1 cellular context compared by ENCODE assay signal in the genomic region with DNA sequence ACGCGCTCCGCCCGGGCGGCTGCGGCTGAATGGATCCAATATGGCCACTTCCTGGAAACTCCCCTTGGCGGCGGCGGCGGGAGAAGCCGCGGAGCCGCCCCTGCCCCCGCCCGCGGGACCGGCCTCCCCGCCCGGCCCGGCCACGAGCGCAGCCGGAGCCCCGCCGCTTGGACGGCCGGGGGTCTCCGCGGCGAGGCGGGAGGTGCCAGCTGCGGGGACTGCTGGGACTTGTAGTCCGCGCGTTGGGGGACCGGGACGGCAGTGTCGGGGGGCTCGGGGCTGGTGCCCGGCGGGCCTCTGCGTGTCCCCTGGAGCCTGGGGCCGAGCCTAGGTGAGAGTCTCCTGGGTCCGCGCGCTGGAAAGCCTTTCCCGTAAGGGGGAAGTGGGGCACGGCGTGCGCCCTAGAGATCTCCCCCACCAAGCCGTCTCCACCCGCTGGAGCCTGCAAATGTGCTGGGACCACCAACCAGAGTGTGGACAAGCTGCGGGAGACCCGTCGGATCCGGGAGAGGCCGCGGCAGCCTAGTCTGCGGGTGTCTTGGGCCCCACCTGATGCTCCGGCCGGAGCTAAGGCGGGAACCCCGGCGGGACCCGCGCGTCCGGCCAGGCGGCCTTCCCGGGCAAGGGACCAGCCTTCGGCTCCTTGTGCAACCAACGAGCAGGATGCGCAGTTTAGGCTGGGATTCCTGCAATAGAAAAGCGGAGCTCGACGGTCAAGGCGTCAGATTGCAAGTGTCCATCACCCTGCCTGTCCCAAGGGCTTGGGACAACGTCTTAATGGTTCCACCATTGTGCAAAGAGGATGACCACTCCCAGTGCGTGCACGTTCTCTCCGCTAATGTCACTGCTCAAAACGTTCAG.
TF ChIP-seq lines count a peak whose summit lies in the region.

A gene with protein sequence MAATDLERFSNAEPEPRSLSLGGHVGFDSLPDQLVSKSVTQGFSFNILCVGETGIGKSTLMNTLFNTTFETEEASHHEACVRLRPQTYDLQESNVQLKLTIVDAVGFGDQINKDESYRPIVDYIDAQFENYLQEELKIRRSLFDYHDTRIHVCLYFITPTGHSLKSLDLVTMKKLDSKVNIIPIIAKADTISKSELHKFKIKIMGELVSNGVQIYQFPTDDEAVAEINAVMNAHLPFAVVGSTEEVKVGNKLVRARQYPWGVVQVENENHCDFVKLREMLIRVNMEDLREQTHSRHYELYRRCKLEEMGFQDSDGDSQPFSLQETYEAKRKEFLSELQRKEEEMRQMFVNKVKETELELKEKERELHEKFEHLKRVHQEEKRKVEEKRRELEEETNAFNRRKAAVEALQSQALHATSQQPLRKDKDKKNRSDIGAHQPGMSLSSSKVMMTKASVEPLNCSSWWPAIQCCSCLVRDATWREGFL (minus strand): TSS at position 31 of the 861 bp plus-strand sequence. CDS start 102 bp downstream, outside the sequence.

TF ChIP-seq in WTC11, 78 proteins besides CTCF, POLR2A, EP300 and RAD21 (continued from another document):
- TF ChIP-seq, protein P1, sequence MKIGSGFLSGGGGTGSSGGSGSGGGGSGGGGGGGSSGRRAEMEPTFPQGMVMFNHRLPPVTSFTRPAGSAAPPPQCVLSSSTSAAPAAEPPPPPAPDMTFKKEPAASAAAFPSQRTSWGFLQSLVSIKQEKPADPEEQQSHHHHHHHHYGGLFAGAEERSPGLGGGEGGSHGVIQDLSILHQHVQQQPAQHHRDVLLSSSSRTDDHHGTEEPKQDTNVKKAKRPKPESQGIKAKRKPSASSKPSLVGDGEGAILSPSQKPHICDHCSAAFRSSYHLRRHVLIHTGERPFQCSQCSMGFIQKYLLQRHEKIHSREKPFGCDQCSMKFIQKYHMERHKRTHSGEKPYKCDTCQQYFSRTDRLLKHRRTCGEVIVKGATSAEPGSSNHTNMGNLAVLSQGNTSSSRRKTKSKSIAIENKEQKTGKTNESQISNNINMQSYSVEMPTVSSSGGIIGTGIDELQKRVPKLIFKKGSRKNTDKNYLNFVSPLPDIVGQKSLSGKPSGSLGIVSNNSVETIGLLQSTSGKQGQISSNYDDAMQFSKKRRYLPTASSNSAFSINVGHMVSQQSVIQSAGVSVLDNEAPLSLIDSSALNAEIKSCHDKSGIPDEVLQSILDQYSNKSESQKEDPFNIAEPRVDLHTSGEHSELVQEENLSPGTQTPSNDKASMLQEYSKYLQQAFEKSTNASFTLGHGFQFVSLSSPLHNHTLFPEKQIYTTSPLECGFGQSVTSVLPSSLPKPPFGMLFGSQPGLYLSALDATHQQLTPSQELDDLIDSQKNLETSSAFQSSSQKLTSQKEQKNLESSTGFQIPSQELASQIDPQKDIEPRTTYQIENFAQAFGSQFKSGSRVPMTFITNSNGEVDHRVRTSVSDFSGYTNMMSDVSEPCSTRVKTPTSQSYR (CRISPR knock-in tag; IDR thresholded peaks at IDR 0.05) = no peak
- TF ChIP-seq, protein P2, sequence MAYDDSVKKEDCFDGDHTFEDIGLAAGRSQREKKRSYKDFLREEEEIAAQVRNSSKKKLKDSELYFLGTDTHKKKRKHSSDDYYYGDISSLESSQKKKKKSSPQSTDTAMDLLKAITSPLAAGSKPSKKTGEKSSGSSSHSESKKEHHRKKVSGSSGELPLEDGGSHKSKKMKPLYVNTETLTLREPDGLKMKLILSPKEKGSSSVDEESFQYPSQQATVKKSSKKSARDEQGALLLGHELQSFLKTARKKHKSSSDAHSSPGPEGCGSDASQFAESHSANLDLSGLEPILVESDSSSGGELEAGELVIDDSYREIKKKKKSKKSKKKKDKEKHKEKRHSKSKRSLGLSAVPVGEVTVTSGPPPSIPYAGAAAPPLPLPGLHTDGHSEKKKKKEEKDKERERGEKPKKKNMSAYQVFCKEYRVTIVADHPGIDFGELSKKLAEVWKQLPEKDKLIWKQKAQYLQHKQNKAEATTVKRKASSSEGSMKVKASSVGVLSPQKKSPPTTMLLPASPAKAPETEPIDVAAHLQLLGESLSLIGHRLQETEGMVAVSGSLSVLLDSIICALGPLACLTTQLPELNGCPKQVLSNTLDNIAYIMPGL (CRISPR knock-in tag; IDR thresholded peaks at IDR 0.05) = peak; percentile 12; the same call in 1 of the 2 replicates
- TF ChIP-seq ELF4 (CRISPR knock-in tag; IDR thresholded peaks at IDR 0.05; ENCODE audit: low read depth) (no peak), TCF7 (CRISPR knock-in tag; IDR thresholded peaks at IDR 0.05; ENCODE audit: low read depth) (peak; percentile 63; the same call in 1 of the 2 replicates), GABPB1 (CRISPR knock-in tag; IDR thresholded peaks at IDR 0.05) (no peak), ZNF416 (CRISPR knock-in tag; IDR thresholded peaks at IDR 0.05) (no peak), SP1 (CRISPR knock-in tag; conservative IDR thresholded peaks at IDR 0.05) (peak; percentile 65), OVOL2 (CRISPR knock-in tag; IDR thresholded peaks at IDR 0.05; ENCODE audit: borderline replicate concordance) (no peak), GRHL2 (CRISPR knock-in tag; IDR thresholded peaks at IDR 0.05; ENCODE audit: insufficient replicate concordance, severe bottlenecking) (no peak), NR3C1 (CRISPR knock-in tag; conservative IDR thresholded peaks at IDR 0.05; ENCODE audit: low read depth) (no peak)
- TF ChIP-seq, protein P3, sequence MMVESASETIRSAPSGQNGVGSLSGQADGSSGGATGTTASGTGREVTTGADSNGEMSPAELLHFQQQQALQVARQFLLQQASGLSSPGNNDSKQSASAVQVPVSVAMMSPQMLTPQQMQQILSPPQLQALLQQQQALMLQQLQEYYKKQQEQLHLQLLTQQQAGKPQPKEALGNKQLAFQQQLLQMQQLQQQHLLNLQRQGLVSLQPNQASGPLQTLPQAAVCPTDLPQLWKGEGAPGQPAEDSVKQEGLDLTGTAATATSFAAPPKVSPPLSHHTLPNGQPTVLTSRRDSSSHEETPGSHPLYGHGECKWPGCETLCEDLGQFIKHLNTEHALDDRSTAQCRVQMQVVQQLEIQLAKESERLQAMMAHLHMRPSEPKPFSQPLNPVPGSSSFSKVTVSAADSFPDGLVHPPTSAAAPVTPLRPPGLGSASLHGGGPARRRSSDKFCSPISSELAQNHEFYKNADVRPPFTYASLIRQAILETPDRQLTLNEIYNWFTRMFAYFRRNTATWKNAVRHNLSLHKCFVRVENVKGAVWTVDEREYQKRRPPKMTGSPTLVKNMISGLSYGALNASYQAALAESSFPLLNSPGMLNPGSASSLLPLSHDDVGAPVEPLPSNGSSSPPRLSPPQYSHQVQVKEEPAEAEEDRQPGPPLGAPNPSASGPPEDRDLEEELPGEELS (CRISPR knock-in tag; IDR thresholded peaks at IDR 0.05) = no peak
- TF ChIP-seq, protein P4, sequence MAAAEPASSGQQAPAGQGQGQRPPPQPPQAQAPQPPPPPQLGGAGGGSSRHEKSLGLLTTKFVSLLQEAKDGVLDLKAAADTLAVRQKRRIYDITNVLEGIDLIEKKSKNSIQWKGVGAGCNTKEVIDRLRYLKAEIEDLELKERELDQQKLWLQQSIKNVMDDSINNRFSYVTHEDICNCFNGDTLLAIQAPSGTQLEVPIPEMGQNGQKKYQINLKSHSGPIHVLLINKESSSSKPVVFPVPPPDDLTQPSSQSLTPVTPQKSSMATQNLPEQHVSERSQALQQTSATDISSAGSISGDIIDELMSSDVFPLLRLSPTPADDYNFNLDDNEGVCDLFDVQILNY (CRISPR knock-in tag; IDR thresholded peaks at IDR 0.05) = no peak
